ENCODE assay signal across 11 cellular contexts in genomic region chr12:107775093-107775721, GRCh38. TPM values are rescaled to one million over a fixed set of nuclear protein-coding genes. Genes with fewer than 3 reads are reported as not detected.
A peak's percentile ranks its signal among the peaks of the same experiment; 100 is the strongest.
DNase-seq lines count a peak whose midpoint lies in the region; ATAC-seq and TF ChIP-seq lines count a peak whose summit lies in the region.
"Had no signal": no experiment of that assay in that cellular context is flagged by ENCODE, and none has a peak within 500 bp of the region (broad histone marks: within the 10 kb centered on the region; RNA-seq: fewer than 3 reads in every experiment).

No MANE protein-coding gene starts in this region.

- no peaks in the 10 kb centered on the region for H3K4me1 ChIP-seq in testis

- H3K27me3 ChIP-seq in testis = no peaks in the 10 kb centered on the region

- H3K4me3 ChIP-seq in testis = peak overlapping the region; percentile 36 to 55

- no peak for TF ChIP-seq CTCF in testis (IDR thresholded peaks at IDR 0.05)

- DNase-seq in activated naive CD4-positive, alpha-beta T cell treated with anti-CD3 and anti-CD28 coated beads for 36 hours = peak; percentile 8
- no peak for DNase-seq in activated naive CD4-positive, alpha-beta T cell treated with anti-CD3 and anti-CD28 coated beads, Interleukin-2, amount 50 U/mL, for 16 hours
- DNase-seq in activated T-cell treated with anti-CD3 and anti-CD28 coated beads, Interleukin-2, amount 50 U/mL, for 4 hours = no peak
- DNase-seq in iris pigment epithelial cell (ENCODE audit: low read depth) = peak; percentile 15
- DNase-seq in testis = peak; percentile 54
- DNase-seq in KG1 (lab: John Stamatoyannopoulos, UW) = no peak
- DNase-seq: activated effector memory CD4-positive, alpha-beta T cell treated with Interleukin-2 at 50 U/mL for 16 hours had no signal

- H3K27ac Mint-ChIP-seq in activated naive CD4-positive, alpha-beta T cell treated with anti-CD3 and anti-CD28 coated beads for 36 hours = no peak overlapping the region
- H3K27ac Mint-ChIP-seq: CD4-positive, CD25-positive, alpha-beta regulatory T cell had no signal

- CTCF ChIA-PET in activated naive CD4-positive, alpha-beta T cell treated with anti-CD3 and anti-CD28 coated beads for 36 hours (lab: Charles Lee) = no interaction called here

- intact Hi-C loops in activated naive CD4-positive, alpha-beta T cell treated with anti-CD3 and anti-CD28 coated beads for 36 hours (cut with micrococcal nuclease) = no loop called here
- intact Hi-C loops in testis (cut with DNase I; ENCODE audit: low total_unique reads) = no loop called here

- H3K27ac ChIP-seq in testis = no peak overlapping the region

- H3K36me3 ChIP-seq in testis (ENCODE audit: low read depth, missing control alignments) = no peaks in the 10 kb centered on the region

- 1 to 5% methylated on average over 17 to 43 of the region's 66 CpGs for WGBS in testis, 2 donors

- ATAC-seq in activated T-cell treated with anti-CD3 and anti-CD28 coated beads, Interleukin-2, amount 50 U/mL, for 4 hours = peak; percentile 63 to 74
- ATAC-seq in activated CD4-positive, CD25-positive, alpha-beta regulatory T cell treated with anti-CD3 and anti-CD28 coated beads, Interleukin-2, amount 50 U/mL, for 24 hours = no peak
- ATAC-seq in HG03175 (IDR thresholded peaks at IDR 0.05; ENCODE audit: unreplicated experiment) = no peak
- ATAC-seq: Panc1 had no signal

- H3K36me3 Mint-ChIP-seq in activated naive CD4-positive, alpha-beta T cell treated with anti-CD3 and anti-CD28 coated beads for 36 hours (ENCODE audit: low read depth) = no peaks in the 10 kb centered on the region
- peaks cover 2% of the 10 kb centered on the region for H3K36me3 Mint-ChIP-seq in activated T-cell treated with anti-CD3 and anti-CD28 coated beads, Interleukin-2, amount 50 U/mL, for 4 hours (ENCODE audit: insufficient read depth)
- H3K36me3 Mint-ChIP-seq: CD4-positive, CD25-positive, alpha-beta regulatory T cell had no signal

- H3K9me3 Mint-ChIP-seq in activated naive CD4-positive, alpha-beta T cell treated with anti-CD3 and anti-CD28 coated beads for 36 hours = no peaks in the 10 kb centered on the region
- H3K9me3 Mint-ChIP-seq in activated T-cell treated with anti-CD3 and anti-CD28 coated beads, Interleukin-2, amount 50 U/mL, for 4 hours = no peaks in the 10 kb centered on the region

- peaks cover 13% of the 10 kb centered on the region for H3K4me1 Mint-ChIP-seq in activated naive CD4-positive, alpha-beta T cell treated with anti-CD3 and anti-CD28 coated beads for 36 hours (ENCODE audit: low read depth)
- peaks cover 15% of the 10 kb centered on the region for H3K4me1 Mint-ChIP-seq in activated T-cell treated with anti-CD3 and anti-CD28 coated beads, Interleukin-2, amount 50 U/mL, for 4 hours (ENCODE audit: low read depth)

- H3K4me3 Mint-ChIP-seq in activated naive CD4-positive, alpha-beta T cell treated with anti-CD3 and anti-CD28 coated beads for 36 hours = no peak overlapping the region
- no peak overlapping the region for H3K4me3 Mint-ChIP-seq in activated T-cell treated with anti-CD3 and anti-CD28 coated beads, Interleukin-2, amount 50 U/mL, for 4 hours

- no peaks in the 10 kb centered on the region for H3K9me3 ChIP-seq in testis

- TF ChIP-seq POLR2A in testis (IDR thresholded peaks at IDR 0.05) = no peak

- H3K27me3 Mint-ChIP-seq in activated naive CD4-positive, alpha-beta T cell treated with anti-CD3 and anti-CD28 coated beads for 36 hours (ENCODE audit: low read depth) = peaks cover 51% of the 10 kb centered on the region
- H3K27me3 Mint-ChIP-seq in activated T-cell treated with anti-CD3 and anti-CD28 coated beads, Interleukin-2, amount 50 U/mL, for 4 hours (ENCODE audit: low read depth) = peaks cover 70% of the 10 kb centered on the region

RNA-seq across cellular contexts. Expression of gene ASCL4, which starts 0.7 kb away (rescaled TPM):
- not detected for total RNA-seq in activated naive CD4-positive, alpha-beta T cell treated with anti-CD3 and anti-CD28 coated beads for 36 hours
- total RNA-seq in activated T-cell treated with anti-CD3 and anti-CD28 coated beads, Interleukin-2, amount 50 U/mL, for 4 hours = not detected
- under 1 TPM in 1 of 2 donors, not detected in 1; 0.50 TPM for total RNA-seq in testis
- polyA plus RNA-seq in testis (ENCODE audit: insufficient read depth, low read depth, low replicate concordance) = 0.13 TPM
- total RNA-seq: CD4-positive, CD25-positive, alpha-beta regulatory T cell had no signal
- polyA plus RNA-seq: CD4-positive, CD25-positive, alpha-beta regulatory T cell had no signal

RNA-seq across cellular contexts. Expression of gene PRDM4, which starts 14.3 kb away (rescaled TPM):
- total RNA-seq in activated naive CD4-positive, alpha-beta T cell treated with anti-CD3 and anti-CD28 coated beads for 36 hours = 10 to 100 TPM; 18.8 to 20.6 TPM
- 10 to 100 TPM; 42.9 to 46.3 (median 44.6) TPM for total RNA-seq in activated T-cell treated with anti-CD3 and anti-CD28 coated beads, Interleukin-2, amount 50 U/mL, for 4 hours
- total RNA-seq in testis = 10 to 100 TPM; 35.6 to 36.9 TPM
- polyA plus RNA-seq in testis (ENCODE audit: insufficient read depth, low read depth, low replicate concordance) = 31.1 TPM

Comparison
In these comparisons a context has a peak if more than half of its experiments do, and no peak if none do; other contexts are left out.
1. DNase-seq: peak in activated naive CD4-positive, alpha-beta T cell treated with anti-CD3 and anti-CD28 coated beads for 36 hours (single experiment), iris pigment epithelial cell (single experiment) and testis (single experiment); none in activated naive CD4-positive, alpha-beta T cell treated with anti-CD3 and anti-CD28 coated beads, Interleukin-2, amount 50 U/mL, for 16 hours (single experiment), activated T-cell treated with anti-CD3 and anti-CD28 coated beads, Interleukin-2, amount 50 U/mL, for 4 hours (single experiment) and KG1 (single experiment).
2. ATAC-seq: peak in activated T-cell treated with anti-CD3 and anti-CD28 coated beads, Interleukin-2, amount 50 U/mL, for 4 hours (2 of 2); none in activated CD4-positive, CD25-positive, alpha-beta regulatory T cell treated with anti-CD3 and anti-CD28 coated beads, Interleukin-2, amount 50 U/mL, for 24 hours (0 of 2) and HG03175 (single experiment).